Comparison of ENCODE assay signal across 29 cellular contexts in genomic region chr3:87958289-87958688, GRCh38.
"Had no signal": no experiment of that assay in that cellular context is flagged by ENCODE, and none has a peak within 500 bp of the region (broad histone marks: within the 10 kb centered on the region; RNA-seq: fewer than 3 reads in every experiment).

No MANE protein-coding gene starts in this region.

- H3K9me3 Mint-ChIP-seq: activated B cell treated with CpG ODN at 0.5 μM for 24 hours; central memory CD8-positive, alpha-beta T cell; dendritic cell treated with granulocyte-macrophage colony-stimulating factor and Interleukin-4, amounts not matched to agents 40 ng/mL and 50 ng/mL, for 4 days; natural killer cell treated with Interleukin-12 subunit alpha and Interleukin-12 subunit beta and Interleukin-15 and Interleukin-18, amount 100 ng/mL, for 72 hours; stimulated activated memory B cell treated with anti-CD40 and anti-IgM and Interleukin-4, amounts not matched to agents 10 μg/mL and 1 μg/mL and 100 μg/mL, for 72 hours had no signal

- H3K4me3 ChIP-seq: esophagus muscularis mucosa, heart right ventricle, left lung, lung, right atrium auricular region, smooth muscle cell, stomach, thyroid gland, upper lobe of left lung, vagina had no signal

- H3K9me3 ChIP-seq: esophagus muscularis mucosa, heart right ventricle, left lung, right atrium auricular region, stomach, thyroid gland, upper lobe of left lung, vagina had no signal

- H3K4me1 ChIP-seq: esophagus muscularis mucosa, foreskin keratinocyte, heart right ventricle, left lung, right atrium auricular region, stomach, thyroid gland, upper lobe of left lung, vagina had no signal

- H3K27ac ChIP-seq: esophagus muscularis mucosa, foreskin keratinocyte, heart right ventricle, left lung, right atrium auricular region, stomach, thyroid gland, upper lobe of left lung, vagina had no signal

- H3K4me2 ChIP-seq: smooth muscle cell had no signal

- H3K27me3 Mint-ChIP-seq: activated B cell treated with CpG ODN at 0.5 μM for 24 hours; dendritic cell treated with granulocyte-macrophage colony-stimulating factor and Interleukin-4, amounts not matched to agents 40 ng/mL and 50 ng/mL, for 4 days had no signal

- H3K36me3 ChIP-seq: esophagus muscularis mucosa, heart right ventricle, left lung, right atrium auricular region, stomach, thyroid gland, upper lobe of left lung, vagina had no signal

- H3K4me3 Mint-ChIP-seq: activated B cell treated with CpG ODN at 0.5 μM for 24 hours; activated CD4-positive, alpha-beta T cell treated with anti-CD3 and anti-CD28 coated beads for 36 hours; activated naive CD8-positive, alpha-beta T cell; central memory CD8-positive, alpha-beta T cell; dendritic cell treated with granulocyte-macrophage colony-stimulating factor and Interleukin-4, amounts not matched to agents 40 ng/mL and 50 ng/mL, for 4 days; natural killer cell treated with Interleukin-12 subunit alpha and Interleukin-12 subunit beta and Interleukin-15 and Interleukin-18, amount 100 ng/mL, for 72 hours; stimulated activated memory B cell treated with anti-CD40 and anti-IgM and Interleukin-4, amounts not matched to agents 10 μg/mL and 1 μg/mL and 100 μg/mL, for 72 hours had no signal

- ATAC-seq: activated CD4-positive, alpha-beta T cell treated with anti-CD3 and anti-CD28 coated beads for 36 hours; foreskin keratinocyte; heart right ventricle; left lung; natural killer cell treated with Interleukin-12 subunit alpha and Interleukin-12 subunit beta and Interleukin-15 and Interleukin-18, amount 100 ng/mL, for 72 hours; stimulated activated memory B cell treated with anti-CD40 and anti-IgM and Interleukin-4, amounts not matched to agents 10 μg/mL and 1 μg/mL and 100 μg/mL, for 72 hours had no signal

- H3K4me1 Mint-ChIP-seq: activated B cell treated with CpG ODN at 0.5 μM for 24 hours; activated CD4-positive, alpha-beta T cell treated with anti-CD3 and anti-CD28 coated beads for 36 hours; central memory CD8-positive, alpha-beta T cell; stimulated activated memory B cell treated with anti-CD40 and anti-IgM and Interleukin-4, amounts not matched to agents 10 μg/mL and 1 μg/mL and 100 μg/mL, for 72 hours had no signal

- DNase-seq: activated B cell treated with CpG ODN at 0.5 μM for 24 hours; activated CD4-positive, alpha-beta T cell treated with anti-CD3 and anti-CD28 coated beads for 36 hours; activated CD4-positive, alpha-beta T cell treated with anti-CD3 and anti-CD28 coated beads, Interleukin-2, amount 50 U/mL, for 4 hours; activated effector memory CD4-positive, alpha-beta T cell treated with Interleukin-2 at 50 U/mL for 16 hours; activated naive CD4-positive, alpha-beta T cell treated with Interleukin-2 at 50 U/mL for 16 hours; activated T-cell treated with anti-CD3 and anti-CD28 coated beads for 4 hours; anterior cingulate cortex; effector CD4-positive, alpha-beta T cell; foreskin keratinocyte; heart right ventricle; kidney glomerular epithelial cell; left lung; mesendoderm; stimulated activated CD4-positive, alpha-beta T cell treated with anti-CD3 and anti-CD28 coated beads, Interleukin-1b, Interleukin-23, amount 100 ng/mL, for 48 hours; stimulated activated CD4-positive, alpha-beta T cell treated with anti-CD3 and anti-CD28 coated beads, Interleukin-4, amount 100 ng/mL, for 4 hours; stimulated activated CD8-positive, alpha-beta memory T cell treated with anti-CD3 and anti-CD28 coated beads, Interleukin-4, amount 100 ng/mL, for 48 hours; stomach; thyroid gland; upper lobe of left lung had no signal

- H3K27me3 ChIP-seq: esophagus muscularis mucosa, foreskin keratinocyte, left lung, right atrium auricular region, stomach, thyroid gland, upper lobe of left lung, vagina had no signal

- H3K36me3 Mint-ChIP-seq: activated naive CD8-positive, alpha-beta T cell; natural killer cell treated with Interleukin-12 subunit alpha and Interleukin-12 subunit beta and Interleukin-15 and Interleukin-18, amount 100 ng/mL, for 72 hours; stimulated activated memory B cell treated with anti-CD40 and anti-IgM and Interleukin-4, amounts not matched to agents 10 μg/mL and 1 μg/mL and 100 μg/mL, for 72 hours had no signal

- H3K27ac Mint-ChIP-seq: activated B cell treated with CpG ODN at 0.5 μM for 24 hours; activated CD4-positive, alpha-beta T cell treated with anti-CD3 and anti-CD28 coated beads for 36 hours; activated naive CD8-positive, alpha-beta T cell; dendritic cell treated with granulocyte-macrophage colony-stimulating factor and Interleukin-4, amounts not matched to agents 40 ng/mL and 50 ng/mL, for 4 days; natural killer cell treated with Interleukin-12 subunit alpha and Interleukin-12 subunit beta and Interleukin-15 and Interleukin-18, amount 100 ng/mL, for 72 hours; stimulated activated memory B cell treated with anti-CD40 and anti-IgM and Interleukin-4, amounts not matched to agents 10 μg/mL and 1 μg/mL and 100 μg/mL, for 72 hours had no signal
